Comparison of ENCODE assay signal across 8 cellular contexts in the genomic region with DNA sequence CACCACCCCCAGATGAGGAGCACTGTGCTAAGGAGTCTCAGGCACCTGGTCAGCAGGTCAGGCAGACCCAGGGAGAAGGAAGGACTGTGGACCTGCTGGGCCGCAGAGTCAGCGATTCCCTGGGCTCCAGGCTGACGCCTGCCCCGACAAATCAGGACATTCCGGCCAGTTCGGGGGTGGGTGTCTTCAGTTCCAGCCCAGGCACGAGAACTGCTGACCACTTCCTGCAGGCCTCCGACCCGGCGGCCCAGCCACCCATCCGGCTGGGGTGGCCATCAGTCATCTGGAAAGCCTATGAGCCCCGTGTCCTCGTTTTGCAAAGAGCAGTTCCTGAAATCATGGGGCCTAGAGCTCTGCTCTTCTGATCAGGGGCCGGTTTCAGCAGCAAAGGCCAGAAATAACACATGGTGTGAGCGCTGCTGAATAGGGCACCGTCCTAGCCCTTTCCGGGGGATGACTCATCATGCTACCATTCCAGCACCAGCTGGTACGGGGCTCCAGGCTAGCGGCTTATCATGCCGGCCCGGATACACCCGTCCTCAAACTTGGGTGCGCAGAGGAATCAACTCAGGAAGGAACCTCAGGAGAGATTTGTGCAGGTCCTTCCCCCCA. TPM values are rescaled to one million over a fixed set of nuclear protein-coding genes. Genes with fewer than 3 reads are reported as not detected.
DNase-seq lines count a peak whose midpoint lies in the region; ATAC-seq and TF ChIP-seq lines count a peak whose summit lies in the region.

No MANE protein-coding gene starts in this region.

- CTCF ChIA-PET in activated CD8-positive, alpha-beta memory T cell treated with anti-CD3 and anti-CD28 coated beads, Interleukin-2, amount 10 ng/mL, durations not matched to agents 7 days and 5 days (lab: Charles Lee): interaction anchor here (3.4 kb wide), 1 partner anchor 15 kb away, joined by 12 read pairs; no protein-coding TSS in a partner anchor

- in situ Hi-C loops in GM13976 (cut with MboI; ENCODE audit: low sequenced_read_pairs, unreplicated experiment): no loop called here

- H3K27me3 Mint-ChIP-seq in activated CD8-positive, alpha-beta memory T cell treated with anti-CD3 and anti-CD28 coated beads, Interleukin-2, amount 10 ng/mL, durations not matched to agents 7 days and 5 days: peaks cover 9% of the 10 kb centered on the region

- H3K27ac ChIP-seq in substantia nigra (ENCODE audit: low read depth, low read length, poor library complexity, severe bottlenecking): peak overlapping the region; percentile 56

- ATAC-seq in HG03108 (IDR thresholded peaks at IDR 0.05; ENCODE audit: unreplicated experiment): peak; percentile 46
- ATAC-seq in activated CD8-positive, alpha-beta memory T cell treated with anti-CD3 and anti-CD28 coated beads, Interleukin-2, amount 10 ng/mL, durations not matched to agents 7 days and 5 days: no peak

- TF ChIP-seq CTCF in GM13976 (IDR thresholded peaks at IDR 0.05; ENCODE audit: borderline replicate concordance, control extremely low read depth, extremely low read depth, insufficient read depth, missing control alignments): no peak

- H3K4me3 Mint-ChIP-seq in activated CD8-positive, alpha-beta memory T cell treated with anti-CD3 and anti-CD28 coated beads, Interleukin-2, amount 10 ng/mL, durations not matched to agents 7 days and 5 days: no peak overlapping the region

- no peaks in the 10 kb centered on the region for H3K9me3 Mint-ChIP-seq in activated CD8-positive, alpha-beta memory T cell treated with anti-CD3 and anti-CD28 coated beads, Interleukin-2, amount 10 ng/mL, durations not matched to agents 7 days and 5 days (ENCODE audit: low read depth)

- H3K27ac Mint-ChIP-seq in activated CD8-positive, alpha-beta memory T cell treated with anti-CD3 and anti-CD28 coated beads, Interleukin-2, amount 10 ng/mL, durations not matched to agents 7 days and 5 days: no peak overlapping the region

- peaks cover 8% of the 10 kb centered on the region for H3K4me1 Mint-ChIP-seq in activated CD8-positive, alpha-beta memory T cell treated with anti-CD3 and anti-CD28 coated beads, Interleukin-2, amount 10 ng/mL, durations not matched to agents 7 days and 5 days

- no peaks in the 10 kb centered on the region for H3K36me3 Mint-ChIP-seq in activated CD8-positive, alpha-beta memory T cell treated with anti-CD3 and anti-CD28 coated beads, Interleukin-2, amount 10 ng/mL, durations not matched to agents 7 days and 5 days

- DNase-seq in GM13976 (ENCODE audit: low spot score) (peak; percentile 72), amniotic epithelial cell (ENCODE audit: low read depth) (peak; percentile 89), iPS-NIHi11 (ENCODE audit: low spot score) (peak; percentile 16), substantia nigra (lab: John Stamatoyannopoulos, UW) (peak in 33 of 49 donors; percentile 15 to 81 (median 51))
- no peak for DNase-seq in activated CD8-positive, alpha-beta memory T cell treated with anti-CD3 and anti-CD28 coated beads, Interleukin-2, amount 50 U/mL, for 4 hours
- DNase-seq in activated CD8-positive, alpha-beta memory T cell treated with anti-CD3 and anti-CD28 coated beads, Interleukin-2, amount 10 ng/mL, durations not matched to agents 7 days and 5 days: no peak
- no peak for DNase-seq in activated T-cell treated with anti-CD3 and anti-CD28 coated beads, Interleukin-2, amount 50 U/mL, for 48 hours

RNA-seq across cellular contexts. Expression of a gene that starts 7.8 kb away (rescaled TPM):
- 10 to 100 TPM in 1 of 2 experiments, 1 to 10 TPM in 1; 6.0 to 10.7 TPM for total RNA-seq in activated CD8-positive, alpha-beta memory T cell treated with anti-CD3 and anti-CD28 coated beads, Interleukin-2, amount 10 ng/mL, durations not matched to agents 7 days and 5 days

RNA-seq across cellular contexts. Expression of a gene that starts 32.6 kb away (rescaled TPM):
- under 1 TPM in 1 of 2 experiments, not detected in 1; 0.19 TPM for total RNA-seq in activated CD8-positive, alpha-beta memory T cell treated with anti-CD3 and anti-CD28 coated beads, Interleukin-2, amount 10 ng/mL, durations not matched to agents 7 days and 5 days

Comparison
In these comparisons a context has a peak if more than half of its experiments do, and no peak if none do; other contexts are left out.
1. DNase-seq: peak in GM13976 (single experiment), amniotic epithelial cell (single experiment), iPS-NIHi11 (single experiment) and substantia nigra (33 of 49); none in activated CD8-positive, alpha-beta memory T cell treated with anti-CD3 and anti-CD28 coated beads, Interleukin-2, amount 50 U/mL, for 4 hours (single experiment), activated CD8-positive, alpha-beta memory T cell treated with anti-CD3 and anti-CD28 coated beads, Interleukin-2, amount 10 ng/mL, durations not matched to agents 7 days and 5 days (single experiment) and activated T-cell treated with anti-CD3 and anti-CD28 coated beads, Interleukin-2, amount 50 U/mL, for 48 hours (0 of 2).